18 cellular contexts compared by ENCODE assay signal in genomic region chr17:66330646-66331037, GRCh38. TPM values are rescaled to one million over a fixed set of nuclear protein-coding genes. Genes with fewer than 3 reads are reported as not detected.
DNase-seq lines count a peak whose midpoint lies in the region; ATAC-seq and TF ChIP-seq lines count a peak whose summit lies in the region.
"Had no signal": no experiment of that assay in that cellular context is flagged by ENCODE, and none has a peak within 500 bp of the region (broad histone marks: within the 10 kb centered on the region; RNA-seq: fewer than 3 reads in every experiment).

No MANE protein-coding gene starts in this region.

- no peak overlapping the region for H3K4me3 ChIP-seq in left ventricle myocardium inferior
- no peak overlapping the region for H3K4me3 ChIP-seq in right atrium auricular region
- H3K4me3 ChIP-seq in uterus, result no peak overlapping the region
- H3K4me3 ChIP-seq: heart left ventricle, MG63, testis had no signal

- POLR2A ChIA-PET in activated CD4-positive, alpha-beta memory T cell treated with anti-CD3 and anti-CD28 coated beads for 36 hours (lab: Charles Lee), result interaction anchor here (1.1 kb wide), 1 partner anchor 26 kb away, joined by 3 read pairs; no protein-coding TSS in a partner anchor

- no peaks in the 10 kb centered on the region for H3K27me3 Mint-ChIP-seq in activated CD4-positive, alpha-beta memory T cell treated with anti-CD3 and anti-CD28 coated beads for 36 hours
- no peaks in the 10 kb centered on the region for H3K27me3 Mint-ChIP-seq in central memory CD8-positive, alpha-beta T cell

- H3K27ac Mint-ChIP-seq in activated CD4-positive, alpha-beta memory T cell treated with anti-CD3 and anti-CD28 coated beads for 36 hours, result peak overlapping the region; percentile 92
- no peak overlapping the region for H3K27ac Mint-ChIP-seq in central memory CD8-positive, alpha-beta T cell (ENCODE audit: low read depth)

- TF ChIP-seq CTCF in left ventricle myocardium inferior (IDR thresholded peaks at IDR 0.05; ENCODE audit: borderline replicate concordance) (no peak), right atrium auricular region (IDR thresholded peaks at IDR 0.05) (no peak), uterus (IDR thresholded peaks at IDR 0.05) (no peak)

- H3K9me3 ChIP-seq in left ventricle myocardium inferior (replicated peaks), result no peaks in the 10 kb centered on the region
- no peaks in the 10 kb centered on the region for H3K9me3 ChIP-seq in right atrium auricular region
- no peaks in the 10 kb centered on the region for H3K9me3 ChIP-seq in uterus
- H3K9me3 ChIP-seq: heart left ventricle, MG63, testis had no signal

- peaks cover 79% of the 10 kb centered on the region for H3K4me1 Mint-ChIP-seq in activated CD4-positive, alpha-beta memory T cell treated with anti-CD3 and anti-CD28 coated beads for 36 hours (ENCODE audit: low read depth)
- H3K4me1 Mint-ChIP-seq in central memory CD8-positive, alpha-beta T cell, result peaks cover 14% of the 10 kb centered on the region

- no peak for ATAC-seq in central memory CD8-positive, alpha-beta T cell (replicated peaks; ENCODE audit: extremely low read depth, poor library complexity, severe bottlenecking)

- DNase-seq in left ventricle myocardium inferior, result no peak
- no peak for DNase-seq in right atrium auricular region (ENCODE audit: low spot score)
- no peak for DNase-seq in activated CD4-positive, alpha-beta memory T cell treated with anti-CD3 and anti-CD28 coated beads for 36 hours
- no peak for DNase-seq in central memory CD8-positive, alpha-beta T cell (ENCODE audit: low spot score in 2 of 2)
- DNase-seq in uterus, result peak; percentile 38 to 50
- no peak for DNase-seq in epidermal melanocyte (ENCODE audit: insufficient read length, low spot score)
- no peak for DNase-seq in NCI-H345 treated with DMSO at 0.1 percent for 48 hours (lab: John Stamatoyannopoulos, UW; ENCODE audit: unreplicated experiment)
- DNase-seq in stimulated activated CD4-positive, alpha-beta T cell treated with anti-CD3 and anti-CD28 coated beads, Interleukin-1b, Interleukin-23, amount 100 ng/mL, for 48 hours, result no peak
- DNase-seq: amygdala; heart left ventricle; MG63; NCI-H1694; NCI-H226; NK-92 treated with Interleukin-12 subunit alpha and Interleukin-12 subunit beta, amount 100 ng/mL, for 24 hours; stimulated activated CD4-positive, alpha-beta T cell treated with anti-CD3 and anti-CD28 coated beads, Interleukin-4, amount 100 ng/mL, for 24 hours; testis had no signal

- no peaks in the 10 kb centered on the region for H3K27me3 ChIP-seq in left ventricle myocardium inferior (ENCODE audit: low read depth)
- no peaks in the 10 kb centered on the region for H3K27me3 ChIP-seq in right atrium auricular region
- H3K27me3 ChIP-seq in uterus, result no peaks in the 10 kb centered on the region
- H3K27me3 ChIP-seq: heart left ventricle, MG63, testis had no signal

- H3K27ac ChIP-seq in left ventricle myocardium inferior (replicated peaks) (peak overlapping the region; percentile 9), right atrium auricular region (no peak overlapping the region), uterus (peak overlapping the region; percentile 43 to 64)
- H3K27ac ChIP-seq: parathyroid adenoma, testis, VCaP had no signal

- no peaks in the 10 kb centered on the region for H3K9me3 Mint-ChIP-seq in activated CD4-positive, alpha-beta memory T cell treated with anti-CD3 and anti-CD28 coated beads for 36 hours
- H3K9me3 Mint-ChIP-seq in central memory CD8-positive, alpha-beta T cell, result no peaks in the 10 kb centered on the region

- H3K4me1 ChIP-seq in left ventricle myocardium inferior (no peaks in the 10 kb centered on the region), right atrium auricular region (no peaks in the 10 kb centered on the region), uterus (no peaks in the 10 kb centered on the region)
- H3K4me1 ChIP-seq: parathyroid adenoma had no signal

- no peak for TF ChIP-seq POLR2A in uterus (IDR thresholded peaks at IDR 0.05)

- no peaks in the 10 kb centered on the region for H3K36me3 ChIP-seq in left ventricle myocardium inferior
- no peaks in the 10 kb centered on the region for H3K36me3 ChIP-seq in right atrium auricular region
- H3K36me3 ChIP-seq in uterus, result no peaks in the 10 kb centered on the region
- H3K36me3 ChIP-seq: heart left ventricle had no signal

- H3K4me3 Mint-ChIP-seq in activated CD4-positive, alpha-beta memory T cell treated with anti-CD3 and anti-CD28 coated beads for 36 hours, result peak overlapping the region; percentile 70
- H3K4me3 Mint-ChIP-seq in central memory CD8-positive, alpha-beta T cell, result peak overlapping the region; percentile 31

- CTCF ChIA-PET in activated CD4-positive, alpha-beta memory T cell treated with anti-CD3 and anti-CD28 coated beads for 36 hours (lab: Charles Lee), result interaction anchor here (0.5 to 1.4 kb wide), 4 partner anchors 8 to 755 kb away, joined by 3 read pairs; no protein-coding TSS in a partner anchor

- H3K36me3 Mint-ChIP-seq in activated CD4-positive, alpha-beta memory T cell treated with anti-CD3 and anti-CD28 coated beads for 36 hours, result peaks cover 21% of the 10 kb centered on the region
- H3K36me3 Mint-ChIP-seq in central memory CD8-positive, alpha-beta T cell (ENCODE audit: insufficient read depth), result no peaks in the 10 kb centered on the region

- intact Hi-C loops in left ventricle myocardium inferior (cut with micrococcal nuclease) (no loop called here), uterus (cut with DNase I; ENCODE audit: low total_unique reads) (no loop called here)
- intact Hi-C loops in activated CD4-positive, alpha-beta memory T cell treated with anti-CD3 and anti-CD28 coated beads for 36 hours (cut with micrococcal nuclease), result loop anchor here (1.0 to 2.0 kb wide), 4 partner anchors 18 to 68 kb away; no protein-coding TSS in a partner anchor

RNA-seq across cellular contexts. Expression of gene PRKCA, which starts 28.2 kb away (rescaled TPM):
- total RNA-seq in left ventricle myocardium inferior (5.6 TPM), right atrium auricular region (1 to 10 TPM; 6.4 to 6.6 TPM), uterus (10 to 100 TPM in 3 of 4 donors, 1 to 10 TPM in 1; 9.0 to 76.1 (median 15.1) TPM)
- total RNA-seq in activated CD4-positive, alpha-beta memory T cell treated with anti-CD3 and anti-CD28 coated beads for 36 hours, result 10 to 100 TPM; 75.1 to 78.5 TPM

Comparison
In these comparisons a context has a peak if more than half of its experiments do, and no peak if none do; other contexts are left out.
1. H3K27ac ChIP-seq: peak in left ventricle myocardium inferior (single experiment) and uterus (2 of 2); none in right atrium auricular region (0 of 2).
2. DNase-seq: peak in uterus (2 of 2); none in left ventricle myocardium inferior (single experiment), right atrium auricular region (single experiment), activated CD4-positive, alpha-beta memory T cell treated with anti-CD3 and anti-CD28 coated beads for 36 hours (single experiment), central memory CD8-positive, alpha-beta T cell (0 of 2), epidermal melanocyte (single experiment), NCI-H345 treated with DMSO at 0.1 percent for 48 hours (single experiment) and stimulated activated CD4-positive, alpha-beta T cell treated with anti-CD3 and anti-CD28 coated beads, Interleukin-1b, Interleukin-23, amount 100 ng/mL, for 48 hours (single experiment).